Comparison of ENCODE assay signal across 29 cellular contexts in the genomic region with DNA sequence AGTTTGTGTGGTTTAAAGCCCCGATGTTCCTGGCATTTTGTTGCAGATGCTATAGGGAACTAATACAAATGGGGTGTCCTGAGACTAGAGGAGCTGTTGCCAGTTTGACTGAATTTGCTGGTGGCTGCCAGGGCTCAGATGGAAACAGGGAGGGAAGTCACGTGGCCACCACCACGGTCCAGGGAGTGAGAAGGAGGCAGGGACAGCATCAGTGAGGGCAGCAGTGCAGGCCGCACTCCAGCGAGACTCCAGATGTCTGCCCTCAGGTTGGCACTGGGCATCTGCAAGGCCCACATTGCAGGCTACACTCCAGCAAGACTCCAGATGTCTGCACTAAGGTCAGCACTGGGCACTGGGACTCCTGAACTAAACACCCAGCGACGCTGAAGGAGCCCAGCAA.
A peak's percentile ranks its signal among the peaks of the same experiment; 100 is the strongest.
DNase-seq lines count a peak whose midpoint lies in the region; ATAC-seq, FAIRE-seq and TF ChIP-seq lines count a peak whose summit lies in the region.
"Had no signal": no experiment of that assay in that cellular context is flagged by ENCODE, and none has a peak within 500 bp of the region (broad histone marks: within the 10 kb centered on the region; RNA-seq: fewer than 3 reads in every experiment).

No MANE protein-coding gene starts in this region.

- TF ChIP-seq RAD21 in K562 (CRISPR knock-in tag; conservative IDR thresholded peaks at IDR 0.05 in 1 of 2, IDR thresholded peaks at IDR 0.05 in 1 of 2) = no peak

- H3K4me3 ChIP-seq in K562 (no peak overlapping the region), stomach (no peak overlapping the region), ascending aorta (no peak overlapping the region)
- H3K4me3 ChIP-seq: esophagus muscularis mucosa, gastrocnemius medialis, lung, SJCRH30, tibial artery had no signal

- CTCF ChIA-PET in K562 (lab: Yijun Ruan, JAX; ENCODE audit: low intra/inter-chr PET ratio) = no interaction called here

- H3K9ac ChIP-seq in K562 (ENCODE audit: insufficient read depth in 1 of 2, low read depth in 2 of 2, low read length in 2 of 2) = no peak overlapping the region

- peaks cover 2% of the 10 kb centered on the region; the same call in 1 of the 2 replicates for H4K20me1 ChIP-seq in K562 (replicated peaks; ENCODE audit: control insufficient read depth, insufficient read depth, low read length)

- H3K27me3 Mint-ChIP-seq in stimulated activated naive B cell treated with anti-CD40 and anti-IgM and Interleukin-4, amounts not matched to agents 10 μg/mL and 1 μg/mL and 100 μg/mL, for 72 hours = no peaks in the 10 kb centered on the region
- H3K27me3 Mint-ChIP-seq: activated CD4-positive, alpha-beta T cell treated with anti-CD3 and anti-CD28 coated beads for 36 hours; activated naive CD4-positive, alpha-beta T cell treated with anti-CD3 and anti-CD28 coated beads, Interleukin-2, amount 50 U/mL, for 24 hours; T-helper 17 cell had no signal

- BruUV-seq in K562 (replicated peaks; lab: Mats Ljungman, UMichigan) = no TSS peak

- TF ChIP-seq EP300 in K562 (IDR thresholded peaks at IDR 0.05; ENCODE audit: low read length) (no peak), stomach (IDR thresholded peaks at IDR 0.05) (no peak)

- POLR2A ChIA-PET in K562 (lab: Yijun Ruan, JAX) = no interaction called here

- H3K27ac ChIP-seq in K562 (ENCODE audit: extremely low read depth, low read depth, low read length) (no peak overlapping the region), stomach (no peak overlapping the region), ascending aorta (no peak overlapping the region)
- H3K27ac ChIP-seq: esophagus muscularis mucosa, gastrocnemius medialis, SJCRH30, tibial artery had no signal

- WGBS in K562 (ENCODE audit: insufficient coverage, low coverage, missing lambda C conversion rate) = 0% methylated on average over 7 of the region's 7 CpGs
- 82 to 88% (median 85%) methylated on average over 7 of the region's 7 CpGs for WGBS in stomach, 5 donors

- ATAC-seq in HG02852 (IDR thresholded peaks at IDR 0.05; ENCODE audit: unreplicated experiment) = peak; percentile 3
- no peak for ATAC-seq in K562
- ATAC-seq in stimulated activated naive B cell treated with anti-CD40 and anti-IgM and Interleukin-4, amounts not matched to agents 10 μg/mL and 1 μg/mL and 100 μg/mL, for 72 hours (replicated peaks) = peak; percentile 12 to 19
- ATAC-seq: gastrocnemius medialis, Panc1, sciatic nerve, T-helper 17 cell had no signal

- TF ChIP-seq POLR2A in K562 (conservative IDR thresholded peaks at IDR 0.05) (no peak), stomach (IDR thresholded peaks at IDR 0.05) (no peak)

- no peak for TF ChIP-seq CTCF in K562 (IDR thresholded peaks at IDR 0.05 in 2 of 3, conservative IDR thresholded peaks at IDR 0.05 in 1 of 3; ENCODE audit: insufficient read depth in 2 of 3, low read depth in 1 of 3, low read length in 3 of 3)
- TF ChIP-seq CTCF in stomach (IDR thresholded peaks at IDR 0.05) = no peak
- no peak for TF ChIP-seq CTCF in ascending aorta (IDR thresholded peaks at IDR 0.05)

- intact Hi-C loops in K562 (cut with micrococcal nuclease) = no loop called here
- intact Hi-C loops in stomach (cut with DNase I; ENCODE audit: low total_unique reads) = no loop called here
- intact Hi-C loops in ascending aorta (cut with DNase I) = no loop called here

- peaks cover 1 to 3% of the 10 kb centered on the region in 2 donors for H3K9me3 Mint-ChIP-seq in stimulated activated naive B cell treated with anti-CD40 and anti-IgM and Interleukin-4, amounts not matched to agents 10 μg/mL and 1 μg/mL and 100 μg/mL, for 72 hours
- H3K9me3 Mint-ChIP-seq: activated naive CD4-positive, alpha-beta T cell treated with anti-CD3 and anti-CD28 coated beads, Interleukin-2, amount 50 U/mL, for 24 hours; H9 had no signal

- H3K4me3 Mint-ChIP-seq in stimulated activated naive B cell treated with anti-CD40 and anti-IgM and Interleukin-4, amounts not matched to agents 10 μg/mL and 1 μg/mL and 100 μg/mL, for 72 hours = peak overlapping the region in 1 of 2 donors; percentile 31
- H3K4me3 Mint-ChIP-seq: activated CD4-positive, alpha-beta T cell treated with anti-CD3 and anti-CD28 coated beads for 36 hours; activated naive CD4-positive, alpha-beta T cell treated with anti-CD3 and anti-CD28 coated beads, Interleukin-2, amount 50 U/mL, for 24 hours; H9; IgD-negative memory B cell; T-helper 17 cell had no signal

- in situ Hi-C loops in K562 (cut with MboI) = no loop called here
- in situ Hi-C loops in ACHN (cut with HindIII; ENCODE audit: low pct_ligation_motif_present, low pct_unique_long_range_greater_than_20kb, low sequenced_read_pairs) = no loop called here

- H3K79me2 ChIP-seq in K562 (ENCODE audit: control insufficient read depth, insufficient read depth, low read length) = no peaks in the 10 kb centered on the region

- H3K27me3 ChIP-seq in K562 (ENCODE audit: control insufficient read depth in 2 of 2, insufficient read depth in 2 of 2, low read length in 2 of 2) (peaks cover 51 to 88% of the 10 kb centered on the region in 2 experiments), stomach (no peaks in the 10 kb centered on the region), ascending aorta (no peaks in the 10 kb centered on the region)
- H3K27me3 ChIP-seq: esophagus muscularis mucosa, gastrocnemius medialis, SJCRH30, tibial artery had no signal

- no peaks in the 10 kb centered on the region for H3K9me1 ChIP-seq in K562 (ENCODE audit: control insufficient read depth, insufficient read depth, low read length)

- H3K36me3 ChIP-seq in K562 (ENCODE audit: control insufficient read depth, insufficient read depth, low read length) (no peaks in the 10 kb centered on the region), stomach (peaks cover 35 to 98% (median 92%) of the 10 kb centered on the region in 4 donors), ascending aorta (peaks cover 15 to 47% of the 10 kb centered on the region in 2 donors)
- H3K36me3 ChIP-seq: SJCRH30 had no signal

- FAIRE-seq in K562 (lab: Jason Lieb, UNC) = no peak

- H3K4me1 Mint-ChIP-seq in stimulated activated naive B cell treated with anti-CD40 and anti-IgM and Interleukin-4, amounts not matched to agents 10 μg/mL and 1 μg/mL and 100 μg/mL, for 72 hours = peaks cover 19% of the 10 kb centered on the region in 2 donors
- H3K4me1 Mint-ChIP-seq: T-helper 17 cell had no signal

- H3K27ac Mint-ChIP-seq in stimulated activated naive B cell treated with anti-CD40 and anti-IgM and Interleukin-4, amounts not matched to agents 10 μg/mL and 1 μg/mL and 100 μg/mL, for 72 hours = peak overlapping the region; percentile 97
- H3K27ac Mint-ChIP-seq: IgD-negative memory B cell had no signal

- H3K4me1 ChIP-seq in K562 (replicated peaks in 1 of 2; ENCODE audit: control insufficient read depth in 2 of 2, insufficient read depth in 2 of 2, low read length in 2 of 2) (peaks cover 0 to 2% of the 10 kb centered on the region in 2 experiments; a peak in 2 of 5 replicates), stomach (no peaks in the 10 kb centered on the region), ascending aorta (no peaks in the 10 kb centered on the region)
- H3K4me1 ChIP-seq: Caco-2, tibial artery had no signal

- no peak overlapping the region for H3K4me2 ChIP-seq in K562 (ENCODE audit: insufficient read depth, low read length)

- H2AFZ ChIP-seq in K562 (ENCODE audit: low read depth, low read length) = no peak overlapping the region

- H3K36me3 Mint-ChIP-seq in stimulated activated naive B cell treated with anti-CD40 and anti-IgM and Interleukin-4, amounts not matched to agents 10 μg/mL and 1 μg/mL and 100 μg/mL, for 72 hours = peaks cover 28 to 60% of the 10 kb centered on the region in 2 donors

- DNase-seq in K562 (ENCODE audit: extremely low read depth in 1 of 4, low spot score in 3 of 4) (no peak), medulla oblongata (ENCODE audit: extremely low spot score) (peak; percentile 79), NK-92 (lab: John Stamatoyannopoulos, UW; ENCODE audit: unreplicated experiment) (no peak), stomach (no peak), ACHN (no peak), ascending aorta (ENCODE audit: low spot score in 2 of 2) (no peak)
- no peak for DNase-seq in stimulated activated naive B cell treated with anti-CD40 and anti-IgM and Interleukin-4, amounts not matched to agents 10 μg/mL and 1 μg/mL and 100 μg/mL, for 72 hours
- DNase-seq: activated CD4-positive, alpha-beta T cell treated with anti-CD3 and anti-CD28 coated beads for 36 hours; activated CD8-positive, alpha-beta memory T cell treated with anti-CD3 and anti-CD28 coated beads for 24 hours; AML-193; Caco-2; DND-41; effector memory CD4-positive, alpha-beta T cell; gastrocnemius medialis; H9; NCI-H1417 treated with DMSO at 0.1 percent for 48 hours; NCI-H510A treated with DMSO at 0.1 percent for 48 hours; NK-92 treated with Interleukin-12 subunit alpha and Interleukin-12 subunit beta, amount 100 ng/mL, for 24 hours; SJCRH30; stimulated activated CD4-positive, alpha-beta T cell treated with anti-CD3 and anti-CD28 coated beads, Interleukin-15, amount 100 ng/mL, for 24 hours; T-helper 17 cell; tibial artery had no signal

- no peaks in the 10 kb centered on the region for H3K9me3 ChIP-seq in K562 (replicated peaks; ENCODE audit: control insufficient read depth, insufficient read depth, low read depth, low read length)
- H3K9me3 ChIP-seq in stomach = no peaks in the 10 kb centered on the region
- H3K9me3 ChIP-seq in ascending aorta = no peaks in the 10 kb centered on the region
- H3K9me3 ChIP-seq: Caco-2, esophagus muscularis mucosa, gastrocnemius medialis, SJCRH30, tibial artery had no signal

TF ChIP-seq in K562, 482 proteins besides CTCF, POLR2A, EP300 and RAD21:
- TF ChIP-seq, protein P1, sequence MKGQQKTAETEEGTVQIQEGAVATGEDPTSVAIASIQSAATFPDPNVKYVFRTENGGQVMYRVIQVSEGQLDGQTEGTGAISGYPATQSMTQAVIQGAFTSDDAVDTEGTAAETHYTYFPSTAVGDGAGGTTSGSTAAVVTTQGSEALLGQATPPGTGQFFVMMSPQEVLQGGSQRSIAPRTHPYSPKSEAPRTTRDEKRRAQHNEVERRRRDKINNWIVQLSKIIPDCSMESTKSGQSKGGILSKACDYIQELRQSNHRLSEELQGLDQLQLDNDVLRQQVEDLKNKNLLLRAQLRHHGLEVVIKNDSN (CRISPR knock-in tag; IDR thresholded peaks at IDR 0.05) = peak; percentile 42; the same call in 1 of the 2 replicates
- no peak for TF ChIP-seq ZNF347 (CRISPR knock-in tag; IDR thresholded peaks at IDR 0.05; ENCODE audit: low read depth)
